28 cellular contexts compared by ENCODE assay signal in the genomic region with DNA sequence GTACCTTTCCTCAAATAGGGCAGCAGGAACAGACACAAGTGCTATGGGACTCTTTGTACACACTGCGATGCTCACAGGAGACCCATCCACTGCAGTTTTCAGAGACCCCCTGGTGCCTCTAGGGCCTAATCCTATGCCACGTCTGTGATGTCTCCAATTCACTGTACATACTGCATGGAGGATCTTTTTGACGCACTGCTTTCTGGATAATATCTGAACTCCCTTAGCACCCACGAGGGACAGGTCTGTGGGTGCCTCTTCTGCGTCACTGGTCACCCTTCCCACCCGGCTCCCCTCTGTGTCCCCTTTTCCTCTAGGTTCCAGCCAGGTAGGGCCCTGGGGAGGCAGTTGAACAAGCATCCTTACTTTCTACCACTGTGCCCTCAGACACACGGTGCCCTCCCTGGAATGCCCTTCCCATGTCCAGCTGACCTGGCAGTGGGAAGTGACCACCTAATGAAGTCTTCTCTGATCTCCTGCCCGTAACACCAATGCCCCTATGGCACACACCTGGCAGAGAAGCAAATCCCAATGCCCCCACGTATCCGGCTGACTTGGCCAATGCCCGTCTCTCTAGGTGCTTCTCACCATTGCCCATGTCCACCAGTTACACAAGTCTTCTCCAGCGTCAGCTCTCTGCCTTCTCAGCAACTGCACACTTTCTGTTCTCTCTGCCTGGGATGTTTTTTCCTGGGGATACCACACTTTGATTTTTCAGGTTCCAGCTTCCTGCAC. TPM values are rescaled to one million over a fixed set of nuclear protein-coding genes. Genes with fewer than 3 reads are reported as not detected.
"Had no signal": no experiment of that assay in that cellular context is flagged by ENCODE, and none has a peak within 500 bp of the region (broad histone marks: within the 10 kb centered on the region; RNA-seq: fewer than 3 reads in every experiment).

No MANE protein-coding gene starts in this region.

- H3K27ac ChIP-seq: SK-N-MC had no signal

- H3K36me3 Mint-ChIP-seq: activated naive CD8-positive, alpha-beta T cell; brain; T-cell had no signal

- H3K4me1 Mint-ChIP-seq: activated B cell treated with CpG ODN at 0.5 μM for 24 hours; activated CD4-positive, alpha-beta T cell treated with anti-CD3 and anti-CD28 coated beads, Interleukin-2, amount 10 ng/mL, durations not matched to agents 24 days and 14 days; IgD-negative memory B cell; T-cell had no signal

- H3K27ac Mint-ChIP-seq: activated B cell treated with CpG ODN at 0.5 μM for 24 hours; activated CD4-positive, alpha-beta T cell treated with anti-CD3 and anti-CD28 coated beads, Interleukin-2, amount 10 ng/mL, durations not matched to agents 24 days and 14 days; activated naive CD8-positive, alpha-beta T cell; IgD-negative memory B cell; T-cell had no signal

- H3K27me3 Mint-ChIP-seq: activated naive CD8-positive, alpha-beta T cell had no signal

- H3K4me3 ChIP-seq: SK-N-MC had no signal

- H3K9me3 Mint-ChIP-seq: activated B cell treated with CpG ODN at 0.5 μM for 24 hours; activated CD4-positive, alpha-beta T cell treated with anti-CD3 and anti-CD28 coated beads, Interleukin-2, amount 10 ng/mL, durations not matched to agents 24 days and 14 days; IgD-negative memory B cell; T-cell had no signal

- ATAC-seq: Right ventricle myocardium inferior, T-cell had no signal

- DNase-seq: activated B cell treated with CpG ODN at 0.5 μM for 24 hours; activated CD4-positive, alpha-beta T cell treated with anti-CD3 and anti-CD28 coated beads for 1 hour; activated CD4-positive, alpha-beta T cell treated with anti-CD3 and anti-CD28 coated beads, Interleukin-2, amount 10 ng/mL, durations not matched to agents 24 days and 14 days; activated CD4-positive, alpha-beta T cell treated with anti-CD3 and anti-CD28 coated beads, Interleukin-2, amount 50 U/mL, for 48 hours; activated naive CD4-positive, alpha-beta T cell treated with Interleukin-2 at 50 U/mL for 16 hours; activated T-cell treated with anti-CD3 and anti-CD28 coated beads, Interleukin-2, amount 50 U/mL, for 1 hour; amygdala; KG1; NCI-H1048; NCI-H146; NCI-H187 treated with DMSO at 0.1 percent for 48 hours; NCI-H2081 treated with DMSO at 0.1 percent for 48 hours; NCI-H446 treated with DMSO at 0.1 percent for 48 hours; NCI-H526 treated with DMSO at 0.1 percent for 48 hours; NCI-H82; RPMI8226; T-cell; T-helper 2 cell; T1000 had no signal

- H3K4me3 Mint-ChIP-seq: activated B cell treated with CpG ODN at 0.5 μM for 24 hours; activated CD4-positive, alpha-beta T cell treated with anti-CD3 and anti-CD28 coated beads, Interleukin-2, amount 10 ng/mL, durations not matched to agents 24 days and 14 days; activated naive CD8-positive, alpha-beta T cell; brain; IgD-negative memory B cell; T-cell had no signal

RNA-seq across cellular contexts. Expression of a gene that starts 41.5 kb away (rescaled TPM):
- total RNA-seq: activated B cell treated with CpG ODN at 0.5 μM for 24 hours, astrocyte, LHCN-M2, M059J, OCI-LY7, Right ventricle myocardium inferior had no signal
